Comparison of ENCODE assay signal across 9 cellular contexts in the genomic region with DNA sequence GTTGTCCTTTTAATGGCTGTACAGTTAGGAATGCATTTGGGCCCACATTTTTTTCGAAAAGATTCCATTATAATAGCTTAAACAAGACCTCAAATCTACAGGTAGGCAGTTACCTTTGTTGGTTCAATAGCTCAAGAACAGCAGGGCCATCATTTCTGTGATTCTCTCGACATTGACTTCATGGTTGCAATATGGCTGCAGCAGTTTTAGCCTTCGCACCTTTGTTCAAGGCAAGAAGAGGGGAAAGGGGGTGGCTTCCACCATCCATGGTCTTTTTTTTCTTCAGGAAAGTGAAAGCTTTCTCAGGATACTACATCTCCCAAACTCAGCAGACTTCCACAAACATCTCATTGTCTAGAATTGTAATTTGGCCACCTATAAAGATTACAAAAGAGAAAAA. TPM values are rescaled to one million over a fixed set of nuclear protein-coding genes. Genes with fewer than 3 reads are reported as not detected.
A peak's percentile ranks its signal among the peaks of the same experiment; 100 is the strongest.
DNase-seq lines count a peak whose midpoint lies in the region; ATAC-seq and TF ChIP-seq lines count a peak whose summit lies in the region.
"Had no signal": no experiment of that assay in that cellular context is flagged by ENCODE, and none has a peak within 500 bp of the region (broad histone marks: within the 10 kb centered on the region; RNA-seq: fewer than 3 reads in every experiment).

No MANE protein-coding gene starts in this region.

- intact Hi-C loops in natural killer cell (cut with micrococcal nuclease): loop anchor here (2.0 to 5.0 kb wide), 5 partner anchors 46 to 396 kb away; a partner anchor contains a TSS

- H3K27me3 Mint-ChIP-seq in stimulated activated naive CD8-positive, alpha-beta T cell treated with anti-CD3 and anti-CD28 coated beads, Interleukin-15, Interleukin-2, amounts not matched to agents 100 ng/mL and 50 ng/mL, for 24 hours: no peaks in the 10 kb centered on the region
- no peaks in the 10 kb centered on the region for H3K27me3 Mint-ChIP-seq in stimulated activated naive CD8-positive, alpha-beta T cell treated with anti-CD3 and anti-CD28 coated beads, Interleukin-15, amount 100 ng/mL, for 72 hours
- no peaks in the 10 kb centered on the region for H3K27me3 Mint-ChIP-seq in activated naive CD8-positive, alpha-beta T cell treated with anti-CD3 and anti-CD28 coated beads, Interleukin-2, amount 50 U/mL, for 24 hours
- H3K27me3 Mint-ChIP-seq in natural killer cell (ENCODE audit: low read depth in 2 of 2): peaks cover 0 to 3% of the 10 kb centered on the region in 2 donors

- no peaks in the 10 kb centered on the region for H3K9me3 Mint-ChIP-seq in stimulated activated naive CD8-positive, alpha-beta T cell treated with anti-CD3 and anti-CD28 coated beads, Interleukin-15, Interleukin-2, amounts not matched to agents 100 ng/mL and 50 ng/mL, for 24 hours
- H3K9me3 Mint-ChIP-seq in stimulated activated naive CD8-positive, alpha-beta T cell treated with anti-CD3 and anti-CD28 coated beads, Interleukin-15, amount 100 ng/mL, for 72 hours: no peaks in the 10 kb centered on the region
- no peaks in the 10 kb centered on the region for H3K9me3 Mint-ChIP-seq in activated naive CD8-positive, alpha-beta T cell treated with anti-CD3 and anti-CD28 coated beads, Interleukin-2, amount 50 U/mL, for 24 hours
- H3K9me3 Mint-ChIP-seq in natural killer cell: no peaks in the 10 kb centered on the region

- peak overlapping the region; percentile 88 for H3K4me3 Mint-ChIP-seq in stimulated activated naive CD8-positive, alpha-beta T cell treated with anti-CD3 and anti-CD28 coated beads, Interleukin-15, Interleukin-2, amounts not matched to agents 100 ng/mL and 50 ng/mL, for 24 hours
- peak overlapping the region in 1 of 2 donors; percentile 97 for H3K4me3 Mint-ChIP-seq in stimulated activated naive CD8-positive, alpha-beta T cell treated with anti-CD3 and anti-CD28 coated beads, Interleukin-15, amount 100 ng/mL, for 72 hours
- peak overlapping the region; percentile 90 for H3K4me3 Mint-ChIP-seq in activated naive CD8-positive, alpha-beta T cell treated with anti-CD3 and anti-CD28 coated beads, Interleukin-2, amount 50 U/mL, for 24 hours
- peak overlapping the region; percentile 15 for H3K4me3 Mint-ChIP-seq in natural killer cell

- H3K36me3 Mint-ChIP-seq in stimulated activated naive CD8-positive, alpha-beta T cell treated with anti-CD3 and anti-CD28 coated beads, Interleukin-15, Interleukin-2, amounts not matched to agents 100 ng/mL and 50 ng/mL, for 24 hours (ENCODE audit: low read depth): peaks cover under 1% of the 10 kb centered on the region
- H3K36me3 Mint-ChIP-seq in activated naive CD8-positive, alpha-beta T cell treated with anti-CD3 and anti-CD28 coated beads, Interleukin-2, amount 50 U/mL, for 24 hours (ENCODE audit: low read depth): no peaks in the 10 kb centered on the region
- H3K36me3 Mint-ChIP-seq in natural killer cell: no peaks in the 10 kb centered on the region

- peak overlapping the region; percentile 99 for H3K27ac Mint-ChIP-seq in stimulated activated naive CD8-positive, alpha-beta T cell treated with anti-CD3 and anti-CD28 coated beads, Interleukin-15, Interleukin-2, amounts not matched to agents 100 ng/mL and 50 ng/mL, for 24 hours
- no peak overlapping the region for H3K27ac Mint-ChIP-seq in stimulated activated naive CD8-positive, alpha-beta T cell treated with anti-CD3 and anti-CD28 coated beads, Interleukin-15, amount 100 ng/mL, for 72 hours
- peak overlapping the region; percentile 99 for H3K27ac Mint-ChIP-seq in activated naive CD8-positive, alpha-beta T cell treated with anti-CD3 and anti-CD28 coated beads, Interleukin-2, amount 50 U/mL, for 24 hours
- H3K27ac Mint-ChIP-seq in natural killer cell: peak overlapping the region; percentile 96 to 99

- no peak for DNase-seq in stimulated activated naive CD8-positive, alpha-beta T cell treated with anti-CD3 and anti-CD28 coated beads, Interleukin-15, amount 100 ng/mL, for 72 hours
- DNase-seq in activated naive CD8-positive, alpha-beta T cell treated with anti-CD3 and anti-CD28 coated beads, Interleukin-2, amount 50 U/mL, for 24 hours: no peak
- no peak for DNase-seq in natural killer cell
- DNase-seq in UCSD-AML1 (lab: John Stamatoyannopoulos, UW; ENCODE audit: unreplicated experiment): no peak
- DNase-seq in NCI-H774 (lab: John Stamatoyannopoulos, UW): no peak
- no peak for DNase-seq in NCI-H524 (lab: John Stamatoyannopoulos, UW)
- DNase-seq: NCI-H2081 had no signal

- ATAC-seq in stimulated activated naive CD8-positive, alpha-beta T cell treated with anti-CD3 and anti-CD28 coated beads, Interleukin-15, amount 100 ng/mL, for 72 hours: no peak
- no peak for ATAC-seq in activated naive CD8-positive, alpha-beta T cell treated with anti-CD3 and anti-CD28 coated beads, Interleukin-2, amount 50 U/mL, for 24 hours
- no peak for ATAC-seq in natural killer cell
- ATAC-seq in HG03097 (IDR thresholded peaks at IDR 0.05; ENCODE audit: low FRiP score, unreplicated experiment): no peak

- TF ChIP-seq CTCF in natural killer cell (IDR thresholded peaks at IDR 0.05): no peak

- H3K4me1 Mint-ChIP-seq in stimulated activated naive CD8-positive, alpha-beta T cell treated with anti-CD3 and anti-CD28 coated beads, Interleukin-15, Interleukin-2, amounts not matched to agents 100 ng/mL and 50 ng/mL, for 24 hours (ENCODE audit: low read depth): peaks cover 40% of the 10 kb centered on the region
- H3K4me1 Mint-ChIP-seq in stimulated activated naive CD8-positive, alpha-beta T cell treated with anti-CD3 and anti-CD28 coated beads, Interleukin-15, amount 100 ng/mL, for 72 hours: peaks cover 32% of the 10 kb centered on the region
- H3K4me1 Mint-ChIP-seq in activated naive CD8-positive, alpha-beta T cell treated with anti-CD3 and anti-CD28 coated beads, Interleukin-2, amount 50 U/mL, for 24 hours: peaks cover 40% of the 10 kb centered on the region
- peaks cover 35 to 38% of the 10 kb centered on the region in 2 donors for H3K4me1 Mint-ChIP-seq in natural killer cell

RNA-seq across cellular contexts. Expression of a gene that starts 2.2 kb away (rescaled TPM):
- total RNA-seq in natural killer cell: 100 to 1,000 TPM; 124 to 161 (median 150) TPM

Comparison
In these comparisons a context has a peak if more than half of its experiments do, and no peak if none do; other contexts are left out.
1. H3K27ac Mint-ChIP-seq: peak in stimulated activated naive CD8-positive, alpha-beta T cell treated with anti-CD3 and anti-CD28 coated beads, Interleukin-15, Interleukin-2, amounts not matched to agents 100 ng/mL and 50 ng/mL, for 24 hours (single experiment), activated naive CD8-positive, alpha-beta T cell treated with anti-CD3 and anti-CD28 coated beads, Interleukin-2, amount 50 U/mL, for 24 hours (single experiment) and natural killer cell (2 of 2); none in stimulated activated naive CD8-positive, alpha-beta T cell treated with anti-CD3 and anti-CD28 coated beads, Interleukin-15, amount 100 ng/mL, for 72 hours (0 of 2).